Comparison of ENCODE assay signal across 13 cellular contexts in genomic region chr12:131242741-131243496, GRCh38.
DNase-seq lines count a peak whose midpoint lies in the region; ATAC-seq, FAIRE-seq and TF ChIP-seq lines count a peak whose summit lies in the region.
"Had no signal": no experiment of that assay in that cellular context is flagged by ENCODE, and none has a peak within 500 bp of the region (broad histone marks: within the 10 kb centered on the region; RNA-seq: fewer than 3 reads in every experiment).

No MANE protein-coding gene starts in this region.

- intact Hi-C loops in kidney (cut with DNase I) = no loop called here

- H3K27ac ChIP-seq in GM23338 (ENCODE audit: low read depth) (no peak overlapping the region), SJCRH30 (no peak overlapping the region), kidney (ENCODE audit: low read depth in 2 of 2, low read length in 2 of 2) (no peak overlapping the region)

- H3K9me3 ChIP-seq in SJCRH30 (replicated peaks) (no peaks in the 10 kb centered on the region), kidney (ENCODE audit: control insufficient read depth in 1 of 2, low read length in 2 of 2) (no peaks in the 10 kb centered on the region)
- H3K9me3 ChIP-seq: HAP-1 had no signal

- no peaks in the 10 kb centered on the region for H3K36me3 ChIP-seq in GM23338 (ENCODE audit: insufficient read depth)
- no peaks in the 10 kb centered on the region for H3K36me3 ChIP-seq in SJCRH30
- H3K36me3 ChIP-seq in kidney (ENCODE audit: control insufficient read depth in 1 of 2, insufficient read depth in 2 of 2, low read length in 2 of 2) = no peaks in the 10 kb centered on the region
- H3K36me3 ChIP-seq: HAP-1 had no signal

- 0 out of 3 replicates have a peak, but pooled peaks cover 3% of the 10 kb centered on the region for H3K4me1 Mint-ChIP-seq in GM23338

- H3F3A ChIP-seq in GM23338 (replicated peaks; ENCODE audit: low read depth) = no peaks in the 10 kb centered on the region

- no peaks in the 10 kb centered on the region for H4K20me1 ChIP-seq in GM23338 (replicated peaks; ENCODE audit: insufficient read depth)

- H3K9me3 Mint-ChIP-seq in GM23338 = peaks cover 25% of the 10 kb centered on the region

- no peak overlapping the region for H3K9ac ChIP-seq in kidney (ENCODE audit: low read length in 2 of 2)

- no peak overlapping the region for H3K4me2 ChIP-seq in GM23338

- H3K9me2 ChIP-seq in GM23338 (ENCODE audit: insufficient read depth) = 0 out of 2 replicates have a peak, but pooled peaks cover 4% of the 10 kb centered on the region

- TF ChIP-seq CTCF in GM23338 (conservative IDR thresholded peaks at IDR 0.05; ENCODE audit: low read depth in 2 of 2) (no peak), kidney (IDR thresholded peaks at IDR 0.05; ENCODE audit: borderline replicate concordance, extremely low read depth, insufficient read depth) (no peak)

- H3K4me1 ChIP-seq in GM23338 (ENCODE audit: insufficient read depth) = no peaks in the 10 kb centered on the region
- H3K4me1 ChIP-seq in SJCRH30 = no peaks in the 10 kb centered on the region
- no peaks in the 10 kb centered on the region for H3K4me1 ChIP-seq in kidney (ENCODE audit: control insufficient read depth in 1 of 2, insufficient read depth in 1 of 2, low read depth in 1 of 2, low read length in 2 of 2)
- H3K4me1 ChIP-seq: HAP-1 had no signal

- H3K27ac Mint-ChIP-seq in GM23338 = no peak overlapping the region

- no peak overlapping the region for H2AFZ ChIP-seq in GM23338

- DNase-seq in DMS79 treated with DMSO at 0.1 percent for 48 hours (lab: John Stamatoyannopoulos, UW) = peak; percentile 4
- DNase-seq in DMS79 (lab: John Stamatoyannopoulos, UW) = no peak
- peak; percentile 64 for DNase-seq in GM23338 (ENCODE audit: low spot score)
- peak; percentile 45 to 61 for DNase-seq in SJCRH30
- peak; percentile 12 for DNase-seq in kidney
- DNase-seq in activated CD8-positive, alpha-beta memory T cell treated with anti-CD3 and anti-CD28 coated beads, Interleukin-2, amount 50 U/mL, for 4 hours = no peak
- no peak for DNase-seq in NCI-H1436 (lab: John Stamatoyannopoulos, UW)
- DNase-seq: effector CD8-positive, alpha-beta T cell had no signal

- peaks cover 12% of the 10 kb centered on the region for H3K27me3 Mint-ChIP-seq in GM23338 (ENCODE audit: insufficient read depth, low read depth, poor library complexity)

- no peak overlapping the region for H3K4me3 ChIP-seq in GM23338
- H3K4me3 ChIP-seq in SJCRH30 = no peak overlapping the region
- H3K4me3 ChIP-seq in kidney (ENCODE audit: low read length in 2 of 2) = no peak overlapping the region
- H3K4me3 ChIP-seq: HAP-1 had no signal

- FAIRE-seq in kidney (lab: Jason Lieb, UNC) = no peak
- FAIRE-seq: A204.1, keratinocyte had no signal

- ATAC-seq in GM23338 (peak; percentile 73), GM18520 (IDR thresholded peaks at IDR 0.05; ENCODE audit: unreplicated experiment) (no peak)
- ATAC-seq: Right ventricle myocardium inferior had no signal

- H3K79me2 ChIP-seq in GM23338 (replicated peaks; ENCODE audit: insufficient read depth) = no peaks in the 10 kb centered on the region

- H3K4me3 Mint-ChIP-seq in GM23338 = no peak overlapping the region

- peaks cover 15% of the 10 kb centered on the region; the same call in 2 of the 3 replicates for H3K36me3 Mint-ChIP-seq in GM23338 (ENCODE audit: low read depth)

- no peaks in the 10 kb centered on the region for H3K27me3 ChIP-seq in GM23338 (ENCODE audit: insufficient read depth)
- H3K27me3 ChIP-seq in SJCRH30 = no peaks in the 10 kb centered on the region

TF ChIP-seq in GM23338, 12 proteins besides CTCF, POLR2A, EP300 and RAD21:
- TF ChIP-seq ETS1 (IDR thresholded peaks at IDR 0.05) (peak; percentile 66), CREB1 (CRISPR knock-in tag; IDR thresholded peaks at IDR 0.05; ENCODE audit: low read depth) (no peak)

Comparison
In these comparisons a context has a peak if more than half of its experiments do, and no peak if none do; other contexts are left out.
1. DNase-seq: peak in DMS79 treated with DMSO at 0.1 percent for 48 hours (single experiment), GM23338 (single experiment), SJCRH30 (2 of 2) and kidney (single experiment); none in DMS79 (single experiment), activated CD8-positive, alpha-beta memory T cell treated with anti-CD3 and anti-CD28 coated beads, Interleukin-2, amount 50 U/mL, for 4 hours (single experiment) and NCI-H1436 (single experiment).